21 cellular contexts compared by ENCODE assay signal in genomic region chr3:141521781-141522180, GRCh38. TPM values are rescaled to one million over a fixed set of nuclear protein-coding genes. Genes with fewer than 3 reads are reported as not detected.
DNase-seq lines count a peak whose midpoint lies in the region; ATAC-seq and FAIRE-seq lines count a peak whose summit lies in the region.
"Had no signal": no experiment of that assay in that cellular context is flagged by ENCODE, and none has a peak within 500 bp of the region (broad histone marks: within the 10 kb centered on the region; RNA-seq: fewer than 3 reads in every experiment).

No MANE protein-coding gene starts in this region.

- ATAC-seq in effector memory CD8-positive, alpha-beta T cell (replicated peaks) = no peak
- ATAC-seq in stimulated activated naive B cell treated with anti-CD40 and anti-IgM and Interleukin-4, amounts not matched to agents 10 μg/mL and 1 μg/mL and 100 μg/mL, for 72 hours (replicated peaks) = no peak
- ATAC-seq: activated CD8-positive, alpha-beta memory T cell treated with anti-CD3 and anti-CD28 coated beads, Interleukin-2, amount 10 ng/mL, durations not matched to agents 7 days and 5 days; gastroesophageal sphincter; left lung had no signal

- no peaks in the 10 kb centered on the region for H3K27me3 Mint-ChIP-seq in activated naive CD8-positive, alpha-beta T cell
- no peaks in the 10 kb centered on the region for H3K27me3 Mint-ChIP-seq in activated naive CD8-positive, alpha-beta T cell treated with anti-CD3 and anti-CD28 coated beads for 36 hours
- no peaks in the 10 kb centered on the region for H3K27me3 Mint-ChIP-seq in effector memory CD8-positive, alpha-beta T cell
- no peaks in the 10 kb centered on the region for H3K27me3 Mint-ChIP-seq in stimulated activated naive B cell treated with anti-CD40 and anti-IgM and Interleukin-4, amounts not matched to agents 10 μg/mL and 1 μg/mL and 100 μg/mL, for 72 hours
- H3K27me3 Mint-ChIP-seq: activated CD4-positive, alpha-beta T cell treated with anti-CD3 and anti-CD28 coated beads, Interleukin-2, amount 10 ng/mL, durations not matched to agents 24 days and 14 days; activated CD8-positive, alpha-beta memory T cell treated with anti-CD3 and anti-CD28 coated beads, Interleukin-2, amount 10 ng/mL, durations not matched to agents 7 days and 5 days had no signal

- peak; percentile 17 for FAIRE-seq in G401.6 (lab: Jason Lieb, UNC)
- FAIRE-seq: endothelial cell of umbilical vein had no signal

- no peaks in the 10 kb centered on the region for H3K9me3 Mint-ChIP-seq in activated naive CD8-positive, alpha-beta T cell (ENCODE audit: low read depth)
- peaks cover 8% of the 10 kb centered on the region for H3K9me3 Mint-ChIP-seq in activated naive CD8-positive, alpha-beta T cell treated with anti-CD3 and anti-CD28 coated beads for 36 hours
- no peaks in the 10 kb centered on the region for H3K9me3 Mint-ChIP-seq in effector memory CD8-positive, alpha-beta T cell
- peaks cover 0 to 3% of the 10 kb centered on the region in 2 donors for H3K9me3 Mint-ChIP-seq in stimulated activated naive B cell treated with anti-CD40 and anti-IgM and Interleukin-4, amounts not matched to agents 10 μg/mL and 1 μg/mL and 100 μg/mL, for 72 hours

- peaks cover 26% of the 10 kb centered on the region for H3K36me3 Mint-ChIP-seq in activated naive CD8-positive, alpha-beta T cell
- peaks cover 62% of the 10 kb centered on the region for H3K36me3 Mint-ChIP-seq in activated naive CD8-positive, alpha-beta T cell treated with anti-CD3 and anti-CD28 coated beads for 36 hours
- H3K36me3 Mint-ChIP-seq in effector memory CD8-positive, alpha-beta T cell (ENCODE audit: insufficient read depth) = peaks cover 42% of the 10 kb centered on the region
- peaks cover 27 to 60% of the 10 kb centered on the region in 2 donors for H3K36me3 Mint-ChIP-seq in stimulated activated naive B cell treated with anti-CD40 and anti-IgM and Interleukin-4, amounts not matched to agents 10 μg/mL and 1 μg/mL and 100 μg/mL, for 72 hours

- no peak for DNase-seq in activated naive CD8-positive, alpha-beta T cell treated with anti-CD3 and anti-CD28 coated beads for 36 hours
- no peak for DNase-seq in effector memory CD8-positive, alpha-beta T cell
- DNase-seq in stimulated activated naive B cell treated with anti-CD40 and anti-IgM and Interleukin-4, amounts not matched to agents 10 μg/mL and 1 μg/mL and 100 μg/mL, for 72 hours = no peak
- DNase-seq in germinal center (ENCODE audit: low spot score) = no peak
- DNase-seq in NK-92 treated with Interleukin-12 subunit alpha and Interleukin-12 subunit beta, amount 100 ng/mL, for 24 hours (lab: John Stamatoyannopoulos, UW) = no peak
- DNase-seq: activated CD4-positive, alpha-beta T cell treated with anti-CD3 and anti-CD28 coated beads, Interleukin-2, amount 10 ng/mL, durations not matched to agents 24 days and 14 days; activated CD8-positive, alpha-beta memory T cell treated with anti-CD3 and anti-CD28 coated beads, Interleukin-2, amount 10 ng/mL, durations not matched to agents 7 days and 5 days; cerebellar nuclear complex; hypothalamus; Kasumi-1; NCI-H1048; NCI-H1694 treated with DMSO at 0.1 percent for 48 hours; occipital lobe; T-helper 2 cell; tibial artery had no signal

- peak overlapping the region; percentile 75 for H3K27ac Mint-ChIP-seq in activated naive CD8-positive, alpha-beta T cell
- H3K27ac Mint-ChIP-seq in activated naive CD8-positive, alpha-beta T cell treated with anti-CD3 and anti-CD28 coated beads for 36 hours = no peak overlapping the region
- peak overlapping the region; percentile 13 to 41 for H3K27ac Mint-ChIP-seq in effector memory CD8-positive, alpha-beta T cell
- H3K27ac Mint-ChIP-seq in stimulated activated naive B cell treated with anti-CD40 and anti-IgM and Interleukin-4, amounts not matched to agents 10 μg/mL and 1 μg/mL and 100 μg/mL, for 72 hours = peak overlapping the region; percentile 77
- H3K27ac Mint-ChIP-seq: activated CD4-positive, alpha-beta T cell treated with anti-CD3 and anti-CD28 coated beads, Interleukin-2, amount 10 ng/mL, durations not matched to agents 24 days and 14 days; activated T-helper 2 cell treated with anti-CD3 and anti-CD28 coated beads, Interferon-gamma antibody, Interleukin-2, Interleukin-4, amounts not matched to agents 10 μg/mL and 5 μg/mL and 100 μg/mL, durations not matched to agents 14 hours and 24 hours and 36 hours had no signal

- peaks cover 73% of the 10 kb centered on the region for H3K4me1 Mint-ChIP-seq in activated naive CD8-positive, alpha-beta T cell (ENCODE audit: low read depth)
- peaks cover 55% of the 10 kb centered on the region for H3K4me1 Mint-ChIP-seq in activated naive CD8-positive, alpha-beta T cell treated with anti-CD3 and anti-CD28 coated beads for 36 hours
- H3K4me1 Mint-ChIP-seq in effector memory CD8-positive, alpha-beta T cell (ENCODE audit: low read depth in 2 of 2) = peaks cover 22 to 47% of the 10 kb centered on the region in 2 donors
- peaks cover 40 to 64% of the 10 kb centered on the region in 2 donors for H3K4me1 Mint-ChIP-seq in stimulated activated naive B cell treated with anti-CD40 and anti-IgM and Interleukin-4, amounts not matched to agents 10 μg/mL and 1 μg/mL and 100 μg/mL, for 72 hours

- H3K4me3 Mint-ChIP-seq in activated naive CD8-positive, alpha-beta T cell = no peak overlapping the region
- H3K4me3 Mint-ChIP-seq in activated naive CD8-positive, alpha-beta T cell treated with anti-CD3 and anti-CD28 coated beads for 36 hours = no peak overlapping the region
- no peak overlapping the region for H3K4me3 Mint-ChIP-seq in effector memory CD8-positive, alpha-beta T cell
- H3K4me3 Mint-ChIP-seq in stimulated activated naive B cell treated with anti-CD40 and anti-IgM and Interleukin-4, amounts not matched to agents 10 μg/mL and 1 μg/mL and 100 μg/mL, for 72 hours = no peak overlapping the region
- H3K4me3 Mint-ChIP-seq: activated CD4-positive, alpha-beta T cell treated with anti-CD3 and anti-CD28 coated beads, Interleukin-2, amount 10 ng/mL, durations not matched to agents 24 days and 14 days; activated CD8-positive, alpha-beta memory T cell treated with anti-CD3 and anti-CD28 coated beads, Interleukin-2, amount 10 ng/mL, durations not matched to agents 7 days and 5 days had no signal

RNA-seq across cellular contexts. Expression of gene RASA2, which starts 35.0 kb away (rescaled TPM):
- 10 to 100 TPM; 36.1 to 40.2 TPM for total RNA-seq in activated naive CD8-positive, alpha-beta T cell treated with anti-CD3 and anti-CD28 coated beads for 36 hours
